ENCODE assay signal across 8 cellular contexts in genomic region chr2:67234443-67234842, GRCh38.
DNase-seq lines count a peak whose midpoint lies in the region; ATAC-seq and TF ChIP-seq lines count a peak whose summit lies in the region.

No MANE protein-coding gene starts in this region.

- H3K36me3 Mint-ChIP-seq in type B pancreatic cell = peaks cover 3% of the 10 kb centered on the region

- peaks cover 2% of the 10 kb centered on the region for H3K9me3 ChIP-seq in aorta (ENCODE audit: control insufficient read depth, low read length)

- H3K4me1 Mint-ChIP-seq in type B pancreatic cell (ENCODE audit: unreplicated experiment) = peaks cover 4% of the 10 kb centered on the region

- H3K4me3 ChIP-seq in foreskin fibroblast (ENCODE audit: low read depth in 1 of 2, low read length in 2 of 2) (no peak overlapping the region), aorta (ENCODE audit: low read length in 2 of 2) (no peak overlapping the region)

- no peak overlapping the region for H3K27ac ChIP-seq in aorta (ENCODE audit: low read depth in 1 of 2, low read length in 2 of 2)

- H3K4me1 ChIP-seq in aorta (ENCODE audit: control insufficient read depth in 1 of 2, insufficient read depth in 2 of 2, low read length in 2 of 2) = no peaks in the 10 kb centered on the region

- no peaks in the 10 kb centered on the region for H3K36me3 ChIP-seq in aorta (ENCODE audit: control insufficient read depth in 1 of 2, insufficient read depth in 2 of 2, low read length in 1 of 2)

- TF ChIP-seq CTCF in foreskin fibroblast (IDR thresholded peaks at IDR 0.05; ENCODE audit: low read depth, low read length) = peak; percentile 70
- peak; percentile 55 for TF ChIP-seq CTCF in type B pancreatic cell (conservative IDR thresholded peaks at IDR 0.05)

- intact Hi-C loops in aorta (cut with DNase I) = loop anchor here in 1 of 2 donors (10.0 kb wide), 1 partner anchor 650 kb away; no protein-coding TSS in a partner anchor

- H3K27me3 ChIP-seq in aorta (ENCODE audit: control insufficient read depth in 1 of 2, insufficient read depth in 2 of 2, low read length in 1 of 2) = no peaks in the 10 kb centered on the region

- H3K27ac Mint-ChIP-seq in type B pancreatic cell = no peak overlapping the region

- DNase-seq in NOMO-1 treated with DMSO at 0.1 percent for 48 hours (lab: John Stamatoyannopoulos, UW; ENCODE audit: unreplicated experiment) = peak; percentile 19
- DNase-seq in NOMO-1 treated with dmso at 0.1 percent for 144 hours (lab: John Stamatoyannopoulos, UW; ENCODE audit: unreplicated experiment) = no peak
- peak; percentile 29 for DNase-seq in RPMI7951 (ENCODE audit: low read depth)
- peak; percentile 47 to 77 for DNase-seq in foreskin fibroblast
- DNase-seq in type B pancreatic cell (ENCODE audit: extremely low spot score, unreplicated experiment) = no peak
- no peak for DNase-seq in aorta
- no peak for DNase-seq in putamen (ENCODE audit: low spot score)
- no peak for DNase-seq in activated CD4-positive, alpha-beta T cell treated with anti-CD3 and anti-CD28 coated beads, Interleukin-2, amount 50 U/mL, for 48 hours

- H3K9me3 Mint-ChIP-seq in type B pancreatic cell = no peaks in the 10 kb centered on the region

- ATAC-seq in aorta (ENCODE audit: low FRiP score) = no peak

- H3K27me3 Mint-ChIP-seq in type B pancreatic cell = peaks cover 3% of the 10 kb centered on the region

- WGBS in aorta, 2 donors = 88 to 93% methylated on average over 3 of the region's 3 CpGs

- no peak overlapping the region for H3K4me3 Mint-ChIP-seq in type B pancreatic cell

Comparison
In these comparisons a context has a peak if more than half of its experiments do, and no peak if none do; other contexts are left out.
1. DNase-seq: peak in NOMO-1 treated with DMSO at 0.1 percent for 48 hours (single experiment), RPMI7951 (single experiment) and foreskin fibroblast (2 of 2); none in NOMO-1 treated with dmso at 0.1 percent for 144 hours (single experiment), type B pancreatic cell (single experiment), aorta (0 of 2), putamen (single experiment) and activated CD4-positive, alpha-beta T cell treated with anti-CD3 and anti-CD28 coated beads, Interleukin-2, amount 50 U/mL, for 48 hours (0 of 2).